18 cellular contexts compared by ENCODE assay signal in genomic region chr1:167440345-167440744, GRCh38.
DNase-seq lines count a peak whose midpoint lies in the region; ATAC-seq, FAIRE-seq and TF ChIP-seq lines count a peak whose summit lies in the region.
"Had no signal": no experiment of that assay in that cellular context is flagged by ENCODE, and none has a peak within 500 bp of the region (broad histone marks: within the 10 kb centered on the region; RNA-seq: fewer than 3 reads in every experiment).

No MANE protein-coding gene starts in this region.

- H3K27ac ChIP-seq in HepG2 (ENCODE audit: extremely low read length, insufficient read depth, low read length): no peak overlapping the region
- H3K27ac ChIP-seq: PC-9, stomach had no signal

- no peak overlapping the region for H3K9ac ChIP-seq in HepG2 (ENCODE audit: insufficient read depth, low read depth, low read length)

- no peak overlapping the region for H3K4me3 ChIP-seq in HepG2 (replicated peaks in 1 of 3; ENCODE audit: insufficient read depth in 1 of 3, low read depth in 2 of 3, low read length in 3 of 3)
- H3K4me3 ChIP-seq: PC-9 had no signal

- POLR2A ChIA-PET in HepG2 (lab: Yijun Ruan, JAX): no interaction called here

- no peaks in the 10 kb centered on the region for H3K27me3 Mint-ChIP-seq in activated T-cell treated with anti-CD3 and anti-CD28 coated beads, Interleukin-2, amount 50 U/mL, for 24 hours
- H3K27me3 Mint-ChIP-seq in activated CD8-positive, alpha-beta memory T cell treated with anti-CD3 and anti-CD28 coated beads, Interleukin-2, amount 10 ng/mL, durations not matched to agents 7 days and 5 days: no peaks in the 10 kb centered on the region
- H3K27me3 Mint-ChIP-seq in stimulated activated memory B cell treated with anti-CD40 and anti-IgM and Interleukin-4, amounts not matched to agents 10 μg/mL and 1 μg/mL and 100 μg/mL, for 72 hours: no peaks in the 10 kb centered on the region

- H3K79me2 ChIP-seq in HepG2 (ENCODE audit: insufficient read depth, low read length): no peaks in the 10 kb centered on the region

- TF ChIP-seq CTCF in HepG2 (CRISPR knock-in tag; IDR thresholded peaks at IDR 0.05): no peak

- no peaks in the 10 kb centered on the region for H3K9me3 Mint-ChIP-seq in activated T-cell treated with anti-CD3 and anti-CD28 coated beads, Interleukin-2, amount 50 U/mL, for 24 hours
- no peaks in the 10 kb centered on the region for H3K9me3 Mint-ChIP-seq in activated CD8-positive, alpha-beta memory T cell treated with anti-CD3 and anti-CD28 coated beads, Interleukin-2, amount 10 ng/mL, durations not matched to agents 7 days and 5 days (ENCODE audit: low read depth)
- H3K9me3 Mint-ChIP-seq in stimulated activated memory B cell treated with anti-CD40 and anti-IgM and Interleukin-4, amounts not matched to agents 10 μg/mL and 1 μg/mL and 100 μg/mL, for 72 hours: no peaks in the 10 kb centered on the region

- peaks cover 0 to 44% of the 10 kb centered on the region in 2 experiments; a peak in 3 of 5 replicates for H3K27me3 ChIP-seq in HepG2 (ENCODE audit: control insufficient read depth in 1 of 2, insufficient read depth in 2 of 2, low read length in 2 of 2)

- DNase-seq in activated T-cell treated with anti-CD3 and anti-CD28 coated beads, Interleukin-2, amount 50 U/mL, for 24 hours: peak; percentile 28
- DNase-seq in activated T-cell treated with anti-CD3 and anti-CD28 coated beads for 4 hours (no peak), islet precursor cell (peak; percentile 41), HepG2 (ENCODE audit: low spot score) (no peak), NCI-H748 treated with DMSO at 0.1 percent for 48 hours (lab: John Stamatoyannopoulos, UW) (no peak)
- DNase-seq in activated CD8-positive, alpha-beta memory T cell treated with anti-CD3 and anti-CD28 coated beads, Interleukin-2, amount 10 ng/mL, durations not matched to agents 7 days and 5 days: no peak
- DNase-seq: activated CD4-positive, alpha-beta T cell treated with anti-CD3 and anti-CD28 coated beads for 48 hours; activated effector memory CD4-positive, alpha-beta T cell treated with Interleukin-2 at 50 U/mL for 16 hours; aorta; cerebellar nuclear complex; NCI-H1417; NCI-H2171 treated with DMSO at 0.1 percent for 48 hours; NCI-H774; PC-9; stomach had no signal

- peaks cover 86% of the 10 kb centered on the region for H3K4me1 Mint-ChIP-seq in activated T-cell treated with anti-CD3 and anti-CD28 coated beads, Interleukin-2, amount 50 U/mL, for 24 hours (ENCODE audit: low read depth)
- peaks cover 80% of the 10 kb centered on the region for H3K4me1 Mint-ChIP-seq in activated CD8-positive, alpha-beta memory T cell treated with anti-CD3 and anti-CD28 coated beads, Interleukin-2, amount 10 ng/mL, durations not matched to agents 7 days and 5 days
- peaks cover 30% of the 10 kb centered on the region for H3K4me1 Mint-ChIP-seq in stimulated activated memory B cell treated with anti-CD40 and anti-IgM and Interleukin-4, amounts not matched to agents 10 μg/mL and 1 μg/mL and 100 μg/mL, for 72 hours

- BruUV-seq in HepG2 (replicated peaks; lab: Mats Ljungman, UMichigan): no TSS peak

- TF ChIP-seq POLR2A in HepG2 (IDR thresholded peaks at IDR 0.05; ENCODE audit: insufficient read depth in 1 of 2, low read depth in 2 of 2, low read length in 2 of 2): no peak

- WGBS in HepG2 (ENCODE audit: low lambda C conversion rate): 63% methylated on average over 2 of the region's 4 CpGs

- peaks cover 93% of the 10 kb centered on the region for H3K36me3 Mint-ChIP-seq in activated T-cell treated with anti-CD3 and anti-CD28 coated beads, Interleukin-2, amount 50 U/mL, for 24 hours (ENCODE audit: low read depth)
- H3K36me3 Mint-ChIP-seq in activated CD8-positive, alpha-beta memory T cell treated with anti-CD3 and anti-CD28 coated beads, Interleukin-2, amount 10 ng/mL, durations not matched to agents 7 days and 5 days: peaks cover 51% of the 10 kb centered on the region
- H3K36me3 Mint-ChIP-seq in stimulated activated memory B cell treated with anti-CD40 and anti-IgM and Interleukin-4, amounts not matched to agents 10 μg/mL and 1 μg/mL and 100 μg/mL, for 72 hours: peaks cover 4% of the 10 kb centered on the region

- H3K36me3 ChIP-seq in HepG2 (replicated peaks in 1 of 2; ENCODE audit: control insufficient read depth in 1 of 2, insufficient read depth in 2 of 2, low read length in 2 of 2): no peaks in the 10 kb centered on the region
- H3K36me3 ChIP-seq: stomach had no signal

- FAIRE-seq in HepG2 (lab: Jason Lieb, UNC): no peak
- FAIRE-seq: keratinocyte had no signal

- H3K9me3 ChIP-seq in HepG2 (ENCODE audit: low read length): no peaks in the 10 kb centered on the region
- H3K9me3 ChIP-seq: stomach had no signal

- no peak overlapping the region for H3K4me3 Mint-ChIP-seq in activated T-cell treated with anti-CD3 and anti-CD28 coated beads, Interleukin-2, amount 50 U/mL, for 24 hours
- no peak overlapping the region for H3K4me3 Mint-ChIP-seq in activated CD8-positive, alpha-beta memory T cell treated with anti-CD3 and anti-CD28 coated beads, Interleukin-2, amount 10 ng/mL, durations not matched to agents 7 days and 5 days
- peak overlapping the region; percentile 1 for H3K4me3 Mint-ChIP-seq in stimulated activated memory B cell treated with anti-CD40 and anti-IgM and Interleukin-4, amounts not matched to agents 10 μg/mL and 1 μg/mL and 100 μg/mL, for 72 hours

- H3K4me1 ChIP-seq in HepG2 (ENCODE audit: insufficient read depth, low read length): peaks cover 20% of the 10 kb centered on the region

- TF ChIP-seq EP300 in HepG2 (IDR thresholded peaks at IDR 0.05; ENCODE audit: low read depth in 2 of 2, low read length in 2 of 2) (no peak), HepG2 (CRISPR knock-in tag; IDR thresholded peaks at IDR 0.05; ENCODE audit: borderline replicate concordance) (no peak)

- CTCF ChIA-PET in activated CD8-positive, alpha-beta memory T cell treated with anti-CD3 and anti-CD28 coated beads, Interleukin-2, amount 10 ng/mL, durations not matched to agents 7 days and 5 days (lab: Charles Lee): interaction anchor here (0.6 to 5.0 kb wide), 7 partner anchors 11 to 173 kb away, joined by 3 to 33 read pairs (median 5); no protein-coding TSS in a partner anchor
- CTCF ChIA-PET in HepG2 (lab: Yijun Ruan, JAX; ENCODE audit: low intra/inter-chr PET ratio, low total read pairs): no interaction called here

- H3K27ac Mint-ChIP-seq in activated T-cell treated with anti-CD3 and anti-CD28 coated beads, Interleukin-2, amount 50 U/mL, for 24 hours: peak overlapping the region; percentile 85
- H3K27ac Mint-ChIP-seq in activated CD8-positive, alpha-beta memory T cell treated with anti-CD3 and anti-CD28 coated beads, Interleukin-2, amount 10 ng/mL, durations not matched to agents 7 days and 5 days: peak overlapping the region; percentile 25
- H3K27ac Mint-ChIP-seq in stimulated activated memory B cell treated with anti-CD40 and anti-IgM and Interleukin-4, amounts not matched to agents 10 μg/mL and 1 μg/mL and 100 μg/mL, for 72 hours: peak overlapping the region; percentile 65

- no peak overlapping the region for H2AFZ ChIP-seq in HepG2 (ENCODE audit: low read length)
- H2AFZ ChIP-seq: PC-9 had no signal

- in situ Hi-C loops in HepG2 (cut with HindIII; ENCODE audit: extremely low pct_ligation_motif_present, low pct_unique_long_range_greater_than_20kb): loop anchor here (5.0 to 10.0 kb wide), 2 partner anchors 373 to 556 kb away; no protein-coding TSS in a partner anchor

- no peak for TF ChIP-seq RAD21 in HepG2 (CRISPR knock-in tag; IDR thresholded peaks at IDR 0.05)

- no peak for ATAC-seq in activated CD8-positive, alpha-beta memory T cell treated with anti-CD3 and anti-CD28 coated beads, Interleukin-2, amount 10 ng/mL, durations not matched to agents 7 days and 5 days
- ATAC-seq in stimulated activated memory B cell treated with anti-CD40 and anti-IgM and Interleukin-4, amounts not matched to agents 10 μg/mL and 1 μg/mL and 100 μg/mL, for 72 hours: no peak
- ATAC-seq in HG02623 (IDR thresholded peaks at IDR 0.05; ENCODE audit: unreplicated experiment): no peak
- ATAC-seq in HepG2: no peak

- intact Hi-C loops in HepG2 (cut with micrococcal nuclease; ENCODE audit: unreplicated experiment): no loop called here

- no peak overlapping the region for H3K4me2 ChIP-seq in HepG2 (ENCODE audit: low read depth, low read length)
- H3K4me2 ChIP-seq: PC-9 had no signal

- H4K20me1 ChIP-seq in HepG2 (ENCODE audit: insufficient read depth, low read length): no peaks in the 10 kb centered on the region

TF ChIP-seq in HepG2, 621 proteins besides CTCF, POLR2A, EP300 and RAD21 (continues in another document):
- no peak for TF ChIP-seq ZNF280B (CRISPR knock-in tag; IDR thresholded peaks at IDR 0.05; ENCODE audit: borderline replicate concordance)
- no peak for TF ChIP-seq ZNF343 (CRISPR knock-in tag; IDR thresholded peaks at IDR 0.05)
- TF ChIP-seq ZMAT5 (CRISPR knock-in tag; IDR thresholded peaks at IDR 0.05; ENCODE audit: borderline replicate concordance, low read depth): no peak
- TF ChIP-seq ZKSCAN1 (IDR thresholded peaks at IDR 0.05; ENCODE audit: low read length): no peak
- TF ChIP-seq MATR3 (CRISPR knock-in tag; IDR thresholded peaks at IDR 0.05): no peak
- no peak for TF ChIP-seq PCBP1 (IDR thresholded peaks at IDR 0.05; ENCODE audit: borderline replicate concordance, low read depth, low read length)
- no peak for TF ChIP-seq CHCHD3 (CRISPR knock-in tag; IDR thresholded peaks at IDR 0.05)
- TF ChIP-seq ZNF335 (CRISPR knock-in tag; IDR thresholded peaks at IDR 0.05): no peak
- no peak for TF ChIP-seq MLX (CRISPR knock-in tag; IDR thresholded peaks at IDR 0.05)
- TF ChIP-seq RELA (CRISPR knock-in tag; IDR thresholded peaks at IDR 0.05): no peak

Comparison
In these comparisons a context has a peak if more than half of its experiments do, and no peak if none do; other contexts are left out.
1. DNase-seq: peak in activated T-cell treated with anti-CD3 and anti-CD28 coated beads, Interleukin-2, amount 50 U/mL, for 24 hours (single experiment) and islet precursor cell (single experiment); none in activated T-cell treated with anti-CD3 and anti-CD28 coated beads for 4 hours (single experiment), activated CD8-positive, alpha-beta memory T cell treated with anti-CD3 and anti-CD28 coated beads, Interleukin-2, amount 10 ng/mL, durations not matched to agents 7 days and 5 days (single experiment), HepG2 (single experiment) and NCI-H748 treated with DMSO at 0.1 percent for 48 hours (single experiment).
2. H3K27ac Mint-ChIP-seq: peak in every context shown above with its lines; median percentile 85 in activated T-cell treated with anti-CD3 and anti-CD28 coated beads, Interleukin-2, amount 50 U/mL, for 24 hours; 65 in stimulated activated memory B cell treated with anti-CD40 and anti-IgM and Interleukin-4, amounts not matched to agents 10 μg/mL and 1 μg/mL and 100 μg/mL, for 72 hours; 25 in activated CD8-positive, alpha-beta memory T cell treated with anti-CD3 and anti-CD28 coated beads, Interleukin-2, amount 10 ng/mL, durations not matched to agents 7 days and 5 days.